ENCODE assay signal across 8 cellular contexts in the genomic region with DNA sequence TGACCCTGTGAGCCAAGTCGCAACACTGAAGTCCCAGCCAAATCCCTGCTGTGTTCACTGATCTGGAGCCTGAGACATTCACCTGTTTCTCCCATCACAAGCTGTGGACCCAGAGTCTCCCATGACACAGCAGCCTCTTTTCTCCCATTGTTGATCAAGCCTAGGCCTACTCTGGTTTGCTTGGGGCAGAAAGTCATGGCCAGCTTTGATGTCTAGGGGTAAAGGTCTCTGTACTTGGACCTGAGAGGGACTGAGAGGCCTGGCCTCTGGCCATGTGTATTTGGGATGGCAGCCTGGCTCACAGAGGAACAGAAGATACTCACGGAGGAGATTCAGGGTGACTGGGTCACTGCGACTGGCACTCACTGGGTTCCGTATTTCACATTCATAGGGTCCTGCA. TPM values are rescaled to one million over a fixed set of nuclear protein-coding genes. Genes with fewer than 3 reads are reported as not detected.
"Had no signal": no experiment of that assay in that cellular context is flagged by ENCODE, and none has a peak within 500 bp of the region (broad histone marks: within the 10 kb centered on the region; RNA-seq: fewer than 3 reads in every experiment).

No MANE protein-coding gene starts in this region.

RNA-seq across cellular contexts. Expression of gene PSG9, which starts 7.8 kb away (rescaled TPM):
- total RNA-seq: OCI-LY7, PC-3, PC-9, Peyer's patch, Right ventricle myocardium inferior, Right ventricle myocardium superior, SJCRH30 had no signal

RNA-seq across cellular contexts. Expression of gene PSG4, which starts 56.1 kb away (rescaled TPM):
- total RNA-seq: OCI-LY7, PC-3, Peyer's patch, Right ventricle myocardium inferior, Right ventricle myocardium superior, SJCRH30, SJSA1 had no signal
